ENCODE assay signal across 19 cellular contexts in the genomic region with DNA sequence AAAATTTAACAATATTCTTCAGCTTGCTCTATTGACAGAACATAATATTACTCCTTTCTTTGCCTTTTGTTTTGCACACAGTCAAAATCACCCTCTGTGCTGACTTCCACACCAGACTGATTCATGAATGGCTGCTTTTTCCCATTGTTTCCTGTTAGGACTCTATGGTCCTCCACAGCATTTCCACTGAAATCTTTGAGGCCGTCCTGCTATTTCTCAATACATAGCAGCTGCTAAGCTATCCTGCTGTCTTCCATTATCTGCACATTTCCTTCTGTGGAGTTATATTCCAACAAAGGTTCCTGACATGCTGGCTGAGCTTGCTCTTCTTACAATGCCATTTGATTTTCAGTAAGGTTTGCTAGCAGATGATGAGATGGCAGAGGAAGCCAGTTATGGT.
"Had no signal": no experiment of that assay in that cellular context is flagged by ENCODE, and none has a peak within 500 bp of the region (broad histone marks: within the 10 kb centered on the region; RNA-seq: fewer than 3 reads in every experiment).

No MANE protein-coding gene starts in this region.

- H3K36me3 ChIP-seq: colonic mucosa, heart left ventricle, prostate gland, right lobe of liver had no signal

- H3K4me1 ChIP-seq: colonic mucosa, heart left ventricle, prostate gland, right lobe of liver had no signal

- H3K27ac ChIP-seq: colonic mucosa, heart left ventricle, prostate gland, right lobe of liver had no signal

- H3K4me3 ChIP-seq: colonic mucosa, heart left ventricle, mucosa of descending colon, prostate gland, right lobe of liver had no signal

- DNase-seq: activated CD4-positive, alpha-beta T cell treated with anti-CD3 and anti-CD28 coated beads, Interleukin-2, amount 10 ng/mL, durations not matched to agents 7 days and 5 days; activated CD4-positive, CD25-positive, alpha-beta regulatory T cell; activated CD8-positive, alpha-beta memory T cell treated with anti-CD3 and anti-CD28 coated beads, Interleukin-2, amount 50 U/mL, for 48 hours; activated gamma-delta T cell; activated T-cell treated with anti-CD3 and anti-CD28 coated beads, Interleukin-2, amount 50 U/mL, for 72 hours; amniotic stem cell; caudate nucleus; colonic mucosa; effector CD4-positive, alpha-beta T cell; foreskin melanocyte; heart left ventricle; left cardiac atrium; mucosa of descending colon; naive thymus-derived CD8-positive, alpha-beta T cell; right lobe of liver; stimulated activated naive CD8-positive, alpha-beta T cell treated with anti-CD3 and anti-CD28 coated beads, Interleukin-15, Interleukin-2, amounts not matched to agents 100 U/mL and 50 U/mL, for 24 hours; SW 1271 had no signal

- ATAC-seq: activated naive CD4-positive, alpha-beta T cell treated with anti-CD3 and anti-CD28 coated beads, Interleukin-2, amount 50 U/mL, for 72 hours; activated T-cell treated with anti-CD3 and anti-CD28 coated beads, Interleukin-2, amount 50 U/mL, for 72 hours; heart left ventricle; left cardiac atrium; mucosa of descending colon; naive thymus-derived CD8-positive, alpha-beta T cell; right lobe of liver; stimulated activated naive CD8-positive, alpha-beta T cell treated with anti-CD3 and anti-CD28 coated beads, Interleukin-15, Interleukin-2, amounts not matched to agents 100 U/mL and 50 U/mL, for 24 hours had no signal

- H3K9me3 ChIP-seq: colonic mucosa, heart left ventricle, mucosa of descending colon, prostate gland, right lobe of liver had no signal

- H3K27me3 ChIP-seq: colonic mucosa, heart left ventricle, right lobe of liver had no signal
